ENCODE assay signal across 20 cellular contexts in genomic region chr6:138229663-138230194, GRCh38. TPM values are rescaled to one million over a fixed set of nuclear protein-coding genes. Genes with fewer than 3 reads are reported as not detected.
A peak's percentile ranks its signal among the peaks of the same experiment; 100 is the strongest.
DNase-seq lines count a peak whose midpoint lies in the region; ATAC-seq and TF ChIP-seq lines count a peak whose summit lies in the region.
"Had no signal": no experiment of that assay in that cellular context is flagged by ENCODE, and none has a peak within 500 bp of the region (broad histone marks: within the 10 kb centered on the region; RNA-seq: fewer than 3 reads in every experiment).

No MANE protein-coding gene starts in this region.

- H3K27ac ChIP-seq in stomach = peak overlapping the region; percentile 79 to 88 (median 83)
- no peak overlapping the region for H3K27ac ChIP-seq in endodermal cell (ENCODE audit: low read depth, low read length)
- H3K27ac ChIP-seq: KMS-11, RWPE1, SJCRH30 had no signal

- H3K4me1 Mint-ChIP-seq in WTC11 (peaks cover 36% of the 10 kb centered on the region), endodermal cell (peaks cover 33% of the 10 kb centered on the region)

- POLR2A ChIA-PET in HEK293T (lab: Yijun Ruan, JAX) = no interaction called here
- POLR2A ChIA-PET in WTC11 (lab: Charles Lee) = no interaction called here

- CTCF ChIA-PET in HEK293T (lab: Yijun Ruan, JAX) (no interaction called here), WTC11 (lab: Charles Lee) (interaction anchor here (1.1 kb wide), 1 partner anchor 8 kb away, joined by 4 read pairs; no protein-coding TSS in a partner anchor)

- H3K4me3 Mint-ChIP-seq in WTC11 = no peak overlapping the region
- H3K4me3 Mint-ChIP-seq in endodermal cell = no peak overlapping the region

- TF ChIP-seq EP300 in stomach (IDR thresholded peaks at IDR 0.05) = no peak

- DNase-seq in NCI-H2171 treated with DMSO at 0.1 percent for 48 hours (lab: John Stamatoyannopoulos, UW) = peak; percentile 46
- DNase-seq in NCI-H2171 (lab: John Stamatoyannopoulos, UW) = no peak
- DNase-seq in HEK293T (ENCODE audit: extremely low spot score) = no peak
- DNase-seq in WTC11 (ENCODE audit: low spot score) = no peak
- no peak for DNase-seq in stomach
- no peak for DNase-seq in endodermal cell
- no peak for DNase-seq in stimulated activated naive CD4-positive, alpha-beta T cell (lab: John Stamatoyannopoulos, UW)
- no peak for DNase-seq in activated effector memory CD4-positive, alpha-beta T cell treated with Interleukin-2 at 50 U/mL for 16 hours
- DNase-seq: Caco-2, DMS153, H7, NCI-H1048, NCI-H1694 treated with DMSO at 0.1 percent for 48 hours, NCI-H446 treated with DMSO at 0.1 percent for 48 hours, SJCRH30 had no signal

- H3K4me1 ChIP-seq in stomach (peaks cover 45 to 61% (median 55%) of the 10 kb centered on the region in 4 donors), endodermal cell (ENCODE audit: control insufficient read depth, insufficient read depth, low read length) (peaks cover 17% of the 10 kb centered on the region)

- ATAC-seq in WTC11 = no peak

- H3K9me3 ChIP-seq in stomach (no peaks in the 10 kb centered on the region), endodermal cell (ENCODE audit: control insufficient read depth, low read length) (no peaks in the 10 kb centered on the region)
- H3K9me3 ChIP-seq: Caco-2, SJCRH30 had no signal

- H3K27me3 Mint-ChIP-seq in WTC11 (ENCODE audit: low read depth) = no peaks in the 10 kb centered on the region
- H3K27me3 Mint-ChIP-seq in endodermal cell (ENCODE audit: insufficient read depth) = no peaks in the 10 kb centered on the region

- peak overlapping the region; percentile 14; the same call in 1 of the 2 replicates for H3K27ac Mint-ChIP-seq in WTC11
- H3K27ac Mint-ChIP-seq in endodermal cell = no peak overlapping the region

- H3K27me3 ChIP-seq in stomach (no peaks in the 10 kb centered on the region), endodermal cell (ENCODE audit: control insufficient read depth, insufficient read depth, low read length, poor library complexity, severe bottlenecking) (no peaks in the 10 kb centered on the region)
- H3K27me3 ChIP-seq: SJCRH30 had no signal

- H3K9me3 Mint-ChIP-seq in WTC11 (no peaks in the 10 kb centered on the region), endodermal cell (no peaks in the 10 kb centered on the region)

- WGBS in stomach, 5 donors = 65 to 80% (median 73%) methylated on average over 11 of the region's 11 CpGs
- 96 to 97% methylated on average over 9 to 11 of the region's 11 CpGs for WGBS in endodermal cell (ENCODE audit: insufficient coverage in 1 of 2, insufficient read length in 1 of 2), 2 experiments

- intact Hi-C loops in stomach (cut with DNase I; ENCODE audit: low total_unique reads) = no loop called here

- no peak for TF ChIP-seq POLR2A in stomach (IDR thresholded peaks at IDR 0.05)

- TF ChIP-seq CTCF in WTC11 (IDR thresholded peaks at IDR 0.05) (no peak), stomach (IDR thresholded peaks at IDR 0.05) (no peak), endodermal cell (conservative IDR thresholded peaks at IDR 0.05) (no peak)

- H3K4me3 ChIP-seq in stomach = no peak overlapping the region
- no peak overlapping the region for H3K4me3 ChIP-seq in endodermal cell (ENCODE audit: low read length)
- H3K4me3 ChIP-seq: SJCRH30 had no signal

- no peak overlapping the region for H3K9ac ChIP-seq in endodermal cell (ENCODE audit: extremely low read depth, low read length, poor library complexity, severe bottlenecking)
- H3K9ac ChIP-seq: KMS-11 had no signal

- H3K36me3 Mint-ChIP-seq in WTC11 = no peaks in the 10 kb centered on the region
- no peaks in the 10 kb centered on the region for H3K36me3 Mint-ChIP-seq in endodermal cell (ENCODE audit: low read depth)

- H3K36me3 ChIP-seq in stomach (no peaks in the 10 kb centered on the region), endodermal cell (ENCODE audit: control insufficient read depth, insufficient read depth, low read length) (peaks cover 4% of the 10 kb centered on the region)
- H3K36me3 ChIP-seq: SJCRH30 had no signal

TF ChIP-seq in HEK293T, 16 proteins besides CTCF, POLR2A, EP300 and RAD21:
- TF ChIP-seq SUZ12 (IDR thresholded peaks at IDR 0.05) = no peak
- peak; percentile 30; the same call in 1 of the 2 replicates for TF ChIP-seq L3MBTL2 (conservative IDR thresholded peaks at IDR 0.05)
TF ChIP-seq in HEK293T: peak in this region for 1.

TF ChIP-seq in WTC11, 78 proteins besides CTCF, POLR2A, EP300 and RAD21:
- TF ChIP-seq ZBTB21 (CRISPR knock-in tag; IDR thresholded peaks at IDR 0.05; ENCODE audit: borderline replicate concordance) (no peak), FOXK1 (CRISPR knock-in tag; IDR thresholded peaks at IDR 0.05) (no peak), ATF1 (CRISPR knock-in tag; IDR thresholded peaks at IDR 0.05) (no peak), PRRX2 (CRISPR knock-in tag; IDR thresholded peaks at IDR 0.05) (no peak), OVOL2 (CRISPR knock-in tag; IDR thresholded peaks at IDR 0.05; ENCODE audit: borderline replicate concordance) (no peak), EMX1 (CRISPR knock-in tag; IDR thresholded peaks at IDR 0.05) (no peak), KAT7 (CRISPR knock-in tag; IDR thresholded peaks at IDR 0.05; ENCODE audit: borderline replicate concordance) (no peak)
- TF ChIP-seq, protein P1, sequence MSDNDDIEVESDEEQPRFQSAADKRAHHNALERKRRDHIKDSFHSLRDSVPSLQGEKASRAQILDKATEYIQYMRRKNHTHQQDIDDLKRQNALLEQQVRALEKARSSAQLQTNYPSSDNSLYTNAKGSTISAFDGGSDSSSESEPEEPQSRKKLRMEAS (CRISPR knock-in tag; IDR thresholded peaks at IDR 0.05) = no peak

RNA-seq across cellular contexts. Expression of gene PBOV1, which starts 11.4 kb away (rescaled TPM):
- not detected in 3 replicates for total RNA-seq in WTC11 (2021)
- not detected for total RNA-seq in stomach
- not detected for polyA plus RNA-seq in stomach
- total RNA-seq in endodermal cell = not detected
- polyA plus RNA-seq in endodermal cell (2013, experiment 1 of 2) = not detected
- polyA plus RNA-seq in endodermal cell (2013, experiment 2 of 2) = not detected
- total RNA-seq: A673, Caco-2, H7, MCF 10A, OCI-LY7, SJCRH30 had no signal
